In the genomic region with DNA sequence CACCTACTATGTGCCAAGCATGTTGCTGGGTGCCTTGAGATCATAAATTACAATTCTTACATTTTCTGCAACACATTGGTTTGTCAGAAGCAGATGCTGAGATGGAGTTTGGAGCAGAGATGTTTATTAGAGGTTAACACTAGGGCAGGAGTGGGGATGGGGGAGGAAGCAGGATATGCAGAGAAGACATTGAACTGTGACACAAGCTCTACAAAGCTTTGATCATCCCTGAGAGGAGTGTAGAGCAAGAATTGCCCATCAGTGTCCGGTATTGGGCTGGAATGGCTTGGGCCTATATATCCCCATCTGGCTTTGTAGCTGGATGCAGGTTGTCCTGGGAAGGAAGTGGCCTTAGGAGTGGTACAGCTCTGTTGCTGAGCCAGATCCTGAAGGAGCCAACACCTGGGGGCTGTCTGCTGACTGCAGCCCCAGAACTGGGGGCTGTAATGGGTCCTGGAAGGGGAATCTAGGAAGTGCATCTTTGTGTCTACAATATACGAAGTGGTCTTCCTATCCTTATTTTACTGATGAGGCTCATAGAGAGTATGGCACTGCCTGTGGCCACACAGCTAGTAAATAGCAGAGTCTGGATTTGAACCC, we compare ENCODE assay signal across 14 cellular contexts.
DNase-seq lines count a peak whose midpoint lies in the region; ATAC-seq and TF ChIP-seq lines count a peak whose summit lies in the region.
"Had no signal": no experiment of that assay in that cellular context is flagged by ENCODE, and none has a peak within 500 bp of the region (broad histone marks: within the 10 kb centered on the region; RNA-seq: fewer than 3 reads in every experiment).

No MANE protein-coding gene starts in this region.

- no peak overlapping the region for H4K5ac ChIP-seq in H9 (ENCODE audit: insufficient read length, low read depth, low read length)

- H3K4me2 ChIP-seq in H9 (ENCODE audit: insufficient read depth, insufficient read length, low read length) (no peak overlapping the region), GM23248 (ENCODE audit: unreplicated experiment) (no peak overlapping the region), neuronal stem cell (ENCODE audit: insufficient read depth, low read length, poor library complexity, severe bottlenecking) (no peak overlapping the region)
- H3K4me2 ChIP-seq: BLaER1 treated with 17β-estradiol and CSF1 and Interleukin-3, amounts not matched to agents 10 nM and 100 nM had no signal

- no peak overlapping the region for H3T11ph ChIP-seq in H9 (ENCODE audit: low read length)

- no peak overlapping the region for H4K91ac ChIP-seq in H9 (ENCODE audit: insufficient read length, low read depth, low read length)
- H4K91ac ChIP-seq in neuronal stem cell (ENCODE audit: low read depth, low read length, poor library complexity), result no peak overlapping the region

- no peaks in the 10 kb centered on the region; a peak in 1 of 5 replicates for H3K9me3 Mint-ChIP-seq in H9
- no peaks in the 10 kb centered on the region for H3K9me3 Mint-ChIP-seq in osteocyte (ENCODE audit: unreplicated experiment)
- H3K9me3 Mint-ChIP-seq: CD8-positive, alpha-beta T cell had no signal

- no peak for TF ChIP-seq POLR2A in esophagus muscularis mucosa (IDR thresholded peaks at IDR 0.05; ENCODE audit: low read depth)

- H3K9me2 ChIP-seq in GM23248 (ENCODE audit: insufficient read depth), result no peaks in the 10 kb centered on the region

- H3K27me3 ChIP-seq in H9 (ENCODE audit: insufficient read depth, low read length), result no peaks in the 10 kb centered on the region
- peaks cover 0 to 8% (median 0%) of the 10 kb centered on the region in 4 donors for H3K27me3 ChIP-seq in esophagus muscularis mucosa
- no peaks in the 10 kb centered on the region for H3K27me3 ChIP-seq in GM23248 (replicated peaks; ENCODE audit: insufficient read depth)
- H3K27me3 ChIP-seq in neuronal stem cell (ENCODE audit: control insufficient read depth in 3 of 3, insufficient read depth in 3 of 3, low read depth in 1 of 3, low read length in 3 of 3), result peaks cover 0 to 6% (median 0%) of the 10 kb centered on the region in 3 experiments
- H3K27me3 ChIP-seq in left lung, result peaks cover 0 to 14% of the 10 kb centered on the region in 2 donors

- TF ChIP-seq CTCF in H9 (conservative IDR thresholded peaks at IDR 0.05) (no peak), coronary artery (IDR thresholded peaks at IDR 0.05) (no peak), esophagus muscularis mucosa (IDR thresholded peaks at IDR 0.05) (no peak), osteocyte (IDR thresholded peaks at IDR 0.05) (no peak), left lung (IDR thresholded peaks at IDR 0.05) (no peak)

- H3K4me3 ChIP-seq in coronary artery (no peak overlapping the region), esophagus muscularis mucosa (no peak overlapping the region), GM23248 (no peak overlapping the region), neuronal stem cell (ENCODE audit: low read length in 2 of 2) (no peak overlapping the region), left lung (no peak overlapping the region)
- H3K4me3 ChIP-seq: BLaER1 treated with 17β-estradiol and CSF1 and Interleukin-3, amounts not matched to agents 10 nM and 100 nM; GM12878 had no signal

- H3K14ac ChIP-seq in H9 (ENCODE audit: insufficient read depth, low read length) (no peak overlapping the region), neuronal stem cell (ENCODE audit: low read length) (no peak overlapping the region)

- whole genome bisulfite sequencing in H9 (ENCODE audit: extremely low coverage, insufficient read length, low lambda C conversion rate), result no CpG with 5 or more reads among the region's 2 CpGs
- WGBS in esophagus muscularis mucosa, result 89% methylated on average over 2 of the region's 2 CpGs
- WGBS in GM23248 (ENCODE audit: low coverage in 1 of 2, low lambda C conversion rate in 2 of 2, missing lambda C conversion rate in 2 of 2), 2 experiments, result 94 to 96% methylated on average over 2 of the region's 2 CpGs
- no CpG with 5 or more reads among the region's 2 CpGs for WGBS in neuronal stem cell (ENCODE audit: extremely low coverage in 2 of 2, insufficient read length in 2 of 2, insufficient replicate concordance in 1 of 2), 2 donors

- peaks cover 4% of the 10 kb centered on the region for H3K27me3 Mint-ChIP-seq in H9 (ENCODE audit: low read depth)
- no peaks in the 10 kb centered on the region for H3K27me3 Mint-ChIP-seq in osteocyte (ENCODE audit: unreplicated experiment)

- H2AFZ ChIP-seq in H9 (ENCODE audit: low read length) (no peak overlapping the region), GM23248 (no peak overlapping the region), neuronal stem cell (ENCODE audit: low read length) (no peak overlapping the region)

- H2BK5ac ChIP-seq in H9 (ENCODE audit: insufficient read length, low read length) (no peak overlapping the region), neuronal stem cell (ENCODE audit: low read length) (no peak overlapping the region)

- TF ChIP-seq EP300 in esophagus muscularis mucosa (IDR thresholded peaks at IDR 0.05), result no peak

- H3K4me1 Mint-ChIP-seq in H9 (peaks cover 16 to 23% of the 10 kb centered on the region in 2 experiments), osteocyte (ENCODE audit: unreplicated experiment) (no peaks in the 10 kb centered on the region)
- H3K4me1 Mint-ChIP-seq: B cell had no signal

- no peak overlapping the region for H2BK20ac ChIP-seq in H9 (ENCODE audit: low read depth, low read length, poor library complexity, severe bottlenecking)

- H3K4me3 Mint-ChIP-seq in H9 (no peak overlapping the region), osteocyte (ENCODE audit: unreplicated experiment) (no peak overlapping the region)
- H3K4me3 Mint-ChIP-seq: B cell; CD8-positive, alpha-beta T cell had no signal

- H3K4ac ChIP-seq in H9 (ENCODE audit: low read depth, low read length) (no peak overlapping the region), neuronal stem cell (ENCODE audit: low read length) (no peak overlapping the region)

- ATAC-seq in left lung, result no peak
- ATAC-seq: CD8-positive, alpha-beta T cell; GM12878 had no signal

- H3K56ac ChIP-seq in H9 (ENCODE audit: insufficient read length, low read depth, low read length), result no peak overlapping the region

- H3K9me3 ChIP-seq in H9 (ENCODE audit: control insufficient read depth, low read depth, low read length), result no peaks in the 10 kb centered on the region
- no peaks in the 10 kb centered on the region for H3K9me3 ChIP-seq in esophagus muscularis mucosa
- no peaks in the 10 kb centered on the region for H3K9me3 ChIP-seq in GM23248 (ENCODE audit: low read depth)
- no peaks in the 10 kb centered on the region for H3K9me3 ChIP-seq in neuronal stem cell (replicated peaks in 1 of 2; ENCODE audit: control insufficient read depth in 2 of 2, insufficient read depth in 1 of 2, low read depth in 1 of 2, low read length in 2 of 2)
- no peaks in the 10 kb centered on the region for H3K9me3 ChIP-seq in left lung

- intact Hi-C loops in esophagus muscularis mucosa (cut with DNase I) (no loop called here), left lung (cut with DNase I) (no loop called here)

- H2BK120ac ChIP-seq in H9 (ENCODE audit: low read depth, low read length, poor library complexity, severe bottlenecking) (no peak overlapping the region), neuronal stem cell (ENCODE audit: low read depth, low read length) (no peak overlapping the region)

- no peaks in the 10 kb centered on the region for H3K4me1 ChIP-seq in H9 (ENCODE audit: insufficient read depth, low read length)
- no peaks in the 10 kb centered on the region for H3K4me1 ChIP-seq in esophagus muscularis mucosa
- no peaks in the 10 kb centered on the region for H3K4me1 ChIP-seq in GM23248 (ENCODE audit: insufficient read depth)
- H3K4me1 ChIP-seq in neuronal stem cell (ENCODE audit: control insufficient read depth in 2 of 2, insufficient read depth in 1 of 2, low read depth in 1 of 2, low read length in 2 of 2), result peaks cover 0 to 2% of the 10 kb centered on the region in 2 donors
- H3K4me1 ChIP-seq in left lung, result no peaks in the 10 kb centered on the region

- DNase-seq in H9, result peak; percentile 12
- DNase-seq in coronary artery (ENCODE audit: low spot score), result peak; percentile 56
- peak; percentile 88 for DNase-seq in esophagus muscularis mucosa (ENCODE audit: extremely low spot score)
- peak; percentile 27 for DNase-seq in osteocyte (ENCODE audit: extremely low spot score, unreplicated experiment)
- DNase-seq in GM23248, result no peak
- DNase-seq in neuronal stem cell (ENCODE audit: low spot score), result no peak
- no peak for DNase-seq in left lung
- DNase-seq: Calu3, DMS79 treated with DMSO at 0.1 percent for 48 hours, IMR-90 had no signal

- no peak overlapping the region for H3K27ac ChIP-seq in H9 (ENCODE audit: insufficient read length, low read depth, low read length)
- H3K27ac ChIP-seq in coronary artery, result no peak overlapping the region
- no peak overlapping the region for H3K27ac ChIP-seq in esophagus muscularis mucosa (replicated peaks in 1 of 4)
- no peak overlapping the region for H3K27ac ChIP-seq in GM23248
- H3K27ac ChIP-seq in neuronal stem cell (replicated peaks; ENCODE audit: low read length), result no peak overlapping the region
- H3K27ac ChIP-seq in left lung, result no peak overlapping the region
- H3K27ac ChIP-seq: BLaER1 treated with 17β-estradiol and CSF1 and Interleukin-3, amounts not matched to agents 10 nM and 100 nM had no signal

- H3K23me2 ChIP-seq in H9 (ENCODE audit: insufficient read length, low read depth, low read length, poor library complexity, severe bottlenecking), result no peaks in the 10 kb centered on the region

- H2BK15ac ChIP-seq in H9 (ENCODE audit: low read depth, low read length), result no peak overlapping the region
- H2BK15ac ChIP-seq in neuronal stem cell (ENCODE audit: low read length), result no peak overlapping the region

- no peaks in the 10 kb centered on the region for H3F3A ChIP-seq in GM23248 (ENCODE audit: insufficient read depth)

- no peaks in the 10 kb centered on the region for H3K36me3 Mint-ChIP-seq in H9 (ENCODE audit: insufficient read depth in 1 of 3, low read depth in 3 of 3)
- no peaks in the 10 kb centered on the region for H3K36me3 Mint-ChIP-seq in osteocyte (ENCODE audit: unreplicated experiment)
- H3K36me3 Mint-ChIP-seq: CD8-positive, alpha-beta T cell had no signal

- no peaks in the 10 kb centered on the region for H3K36me3 ChIP-seq in esophagus muscularis mucosa
- H3K36me3 ChIP-seq in GM23248 (ENCODE audit: low read depth), result no peaks in the 10 kb centered on the region
- no peaks in the 10 kb centered on the region for H3K36me3 ChIP-seq in neuronal stem cell (replicated peaks in 1 of 2; ENCODE audit: control insufficient read depth in 2 of 2, insufficient read depth in 2 of 2, low read length in 2 of 2)
- no peaks in the 10 kb centered on the region for H3K36me3 ChIP-seq in left lung
- H3K36me3 ChIP-seq: BLaER1 treated with 17β-estradiol and CSF1 and Interleukin-3, amounts not matched to agents 10 nM and 100 nM had no signal

- H3K9ac ChIP-seq in H9 (ENCODE audit: extremely low read depth, insufficient read length, low read length), result no peak overlapping the region
- no peak overlapping the region for H3K9ac ChIP-seq in GM23248
- H3K9ac ChIP-seq in neuronal stem cell (ENCODE audit: low read depth, low read length, poor library complexity), result no peak overlapping the region
- H3K9ac ChIP-seq: BLaER1 treated with 17β-estradiol and CSF1 and Interleukin-3, amounts not matched to agents 10 nM and 100 nM had no signal

- no peak overlapping the region for H2AK5ac ChIP-seq in H9 (ENCODE audit: insufficient read length, low read length)
- H2AK5ac ChIP-seq in neuronal stem cell (ENCODE audit: low read depth, low read length), result no peak overlapping the region

- H2BK12ac ChIP-seq in H9 (ENCODE audit: insufficient read length, low read depth, low read length) (no peak overlapping the region), neuronal stem cell (ENCODE audit: low read length) (no peak overlapping the region)

- in situ Hi-C loops in GM23248 (cut with MboI), result no loop called here

- H4K20me1 ChIP-seq in H9 (ENCODE audit: control insufficient read depth, insufficient read depth, insufficient read length), result no peaks in the 10 kb centered on the region
- H4K20me1 ChIP-seq in GM23248 (ENCODE audit: insufficient read depth), result no peaks in the 10 kb centered on the region

- H3K23ac ChIP-seq in H9 (ENCODE audit: insufficient read length, low read depth, low read length) (no peak overlapping the region), neuronal stem cell (ENCODE audit: low read depth, low read length, poor library complexity) (no peak overlapping the region)

- H3K27ac Mint-ChIP-seq in H9 (no peak overlapping the region), osteocyte (ENCODE audit: unreplicated experiment) (no peak overlapping the region)
- H3K27ac Mint-ChIP-seq: B cell; CD8-positive, alpha-beta T cell had no signal

- H4K8ac ChIP-seq in H9 (replicated peaks; ENCODE audit: insufficient read length, low read depth, low read length) (no peak overlapping the region), neuronal stem cell (ENCODE audit: low read depth, low read length) (no peak overlapping the region)

- no peaks in the 10 kb centered on the region for H3K79me2 ChIP-seq in H9 (ENCODE audit: insufficient read depth, low read length)
- no peaks in the 10 kb centered on the region for H3K79me2 ChIP-seq in GM23248 (ENCODE audit: insufficient read depth)

- H3K18ac ChIP-seq in H9 (ENCODE audit: insufficient read length, low read depth, low read length) (no peak overlapping the region), neuronal stem cell (ENCODE audit: low read length) (no peak overlapping the region)

- H3K79me1 ChIP-seq in H9 (ENCODE audit: insufficient read depth, low read depth, low read length, poor library complexity, severe bottlenecking), result no peaks in the 10 kb centered on the region
- H3K79me1 ChIP-seq in neuronal stem cell (ENCODE audit: low read depth, low read length), result no peaks in the 10 kb centered on the region

Comparison
In these comparisons a context has a peak if more than half of its experiments do, and no peak if none do; other contexts are left out.
1. DNase-seq: peak in H9 (single experiment), coronary artery (single experiment), esophagus muscularis mucosa (single experiment) and osteocyte (single experiment); none in GM23248 (single experiment), neuronal stem cell (single experiment) and left lung (0 of 2).